ENCODE assay signal across 32 cellular contexts in genomic region chr2:19377717-19378116, GRCh38. TPM values are rescaled to one million over a fixed set of nuclear protein-coding genes. Genes with fewer than 3 reads are reported as not detected.
DNase-seq lines count a peak whose midpoint lies in the region; ATAC-seq, FAIRE-seq and TF ChIP-seq lines count a peak whose summit lies in the region.
"Had no signal": no experiment of that assay in that cellular context is flagged by ENCODE, and none has a peak within 500 bp of the region (broad histone marks: within the 10 kb centered on the region; RNA-seq: fewer than 3 reads in every experiment).

No MANE protein-coding gene starts in this region.

- H3K4me2 ChIP-seq in IMR-90 (ENCODE audit: low read depth, low read length) (no peak overlapping the region), GM12878 (ENCODE audit: control insufficient read depth, insufficient read depth) (no peak overlapping the region)

- H2AK5ac ChIP-seq in IMR-90 (ENCODE audit: low read depth, low read length), result no peak overlapping the region

- TF ChIP-seq EP300 in GM12878 (IDR thresholded peaks at IDR 0.05; ENCODE audit: borderline replicate concordance in 1 of 2, control insufficient read depth in 1 of 2, low read depth in 2 of 2, low read length in 2 of 2), result no peak

- ATAC-seq in IMR-90 (ENCODE audit: low read depth) (no peak), GM12878 (no peak), lower lobe of right lung (no peak), HG02642 (IDR thresholded peaks at IDR 0.05; ENCODE audit: poor library complexity, unreplicated experiment) (no peak)
- ATAC-seq: body of pancreas; effector memory CD8-positive, alpha-beta T cell; esophagus mucosa; gastrocnemius medialis; left ventricle myocardium superior; right cardiac atrium had no signal

- H2AFZ ChIP-seq in IMR-90 (replicated peaks; ENCODE audit: low read length, poor library complexity) (no peak overlapping the region), GM12878 (ENCODE audit: control insufficient read depth, low read depth, low read length) (no peak overlapping the region)

- H3K9ac ChIP-seq in IMR-90 (ENCODE audit: low read depth, low read length), result no peak overlapping the region
- H3K9ac ChIP-seq in GM12878 (ENCODE audit: control insufficient read depth, insufficient read depth, low read length), result no peak overlapping the region

- H3K9me3 ChIP-seq in IMR-90 (ENCODE audit: control insufficient read depth, insufficient read depth, low read length) (peaks cover 4% of the 10 kb centered on the region), GM12878 (replicated peaks; ENCODE audit: control insufficient read depth, insufficient read depth, low read length) (no peaks in the 10 kb centered on the region), lower lobe of right lung (no peaks in the 10 kb centered on the region)
- H3K9me3 ChIP-seq: body of pancreas, gastrocnemius medialis, ovary, SJCRH30, vagina had no signal

- H3K27me3 ChIP-seq in IMR-90 (ENCODE audit: control insufficient read depth, insufficient read depth, low read length) (peaks cover 28% of the 10 kb centered on the region), GM12878 (replicated peaks in 1 of 2; ENCODE audit: control insufficient read depth in 2 of 2, insufficient read depth in 2 of 2, low read length in 1 of 2) (no peaks in the 10 kb centered on the region; a peak in 1 of 4 replicates), lower lobe of right lung (ENCODE audit: low read depth) (no peaks in the 10 kb centered on the region)
- H3K27me3 ChIP-seq: body of pancreas, gastrocnemius medialis, ovary, SJCRH30, vagina had no signal

- POLR2A ChIA-PET in IMR-90 (lab: Charles Lee; ENCODE audit: unreplicated experiment), result no interaction called here
- POLR2A ChIA-PET in GM12878 (lab: Charles Lee), result no interaction called here

- SMC1A ChIA-PET in GM12878 (lab: Charles Lee; ENCODE audit: uncharacterized antibody, unreplicated experiment), result interaction anchor here (1.1 kb wide), 1 partner anchor 628 kb away, joined by 3 read pairs; no protein-coding TSS in a partner anchor

- TF ChIP-seq CTCF in GM12865 (IDR thresholded peaks at IDR 0.05; ENCODE audit: insufficient read depth, low read depth, low read length, missing control alignments), result peak; percentile 20
- TF ChIP-seq CTCF in IMR-90 (conservative IDR thresholded peaks at IDR 0.05; ENCODE audit: low read depth, low read length), result 0 out of 2 replicates have a peak, but pooled peaks have one; percentile 9
- peak in 1 of 3 experiments; percentile 12; a peak in 2 of 6 replicates for TF ChIP-seq CTCF in GM12878 (IDR thresholded peaks at IDR 0.05 in 2 of 3, conservative IDR thresholded peaks at IDR 0.05 in 1 of 3; ENCODE audit: control insufficient read depth in 2 of 3, extremely low read depth in 1 of 3, insufficient read depth in 1 of 3, low read depth in 3 of 3, low read length in 3 of 3)
- TF ChIP-seq CTCF in lower lobe of right lung (IDR thresholded peaks at IDR 0.05), result peak; percentile 6

- H3K27ac ChIP-seq in IMR-90 (ENCODE audit: insufficient read depth, low read length), result no peak overlapping the region
- no peak overlapping the region for H3K27ac ChIP-seq in GM12878 (ENCODE audit: control insufficient read depth, insufficient read depth)
- no peak overlapping the region for H3K27ac ChIP-seq in lower lobe of right lung
- H3K27ac ChIP-seq: body of pancreas, gastrocnemius medialis, ovary, SJCRH30, vagina had no signal

- H3K56ac ChIP-seq in IMR-90 (ENCODE audit: extremely low read depth, insufficient read depth, low read length), result no peak overlapping the region

- H4K91ac ChIP-seq in IMR-90 (ENCODE audit: insufficient read depth, low read depth, low read length), result no peak overlapping the region

- H2BK120ac ChIP-seq in IMR-90 (ENCODE audit: low read depth, low read length), result no peak overlapping the region

- RAD21 ChIA-PET in GM12878 (lab: Charles Lee; ENCODE audit: unreplicated experiment), result interaction anchor here (0.8 kb wide), 1 partner anchor 194 kb away, joined by 3 read pairs; no protein-coding TSS in a partner anchor

- intact Hi-C loops in IMR-90 (cut with micrococcal nuclease), result no loop called here
- intact Hi-C loops in GM12878 (cut with micrococcal nuclease; ENCODE audit: unreplicated experiment), result no loop called here
- intact Hi-C loops in lower lobe of right lung (cut with DNase I), result no loop called here

- H3K4me1 ChIP-seq in IMR-90 (ENCODE audit: control insufficient read depth, insufficient read depth, low read length) (no peaks in the 10 kb centered on the region), GM12878 (ENCODE audit: control insufficient read depth, insufficient read depth, low read length) (no peaks in the 10 kb centered on the region), lower lobe of right lung (no peaks in the 10 kb centered on the region)
- H3K4me1 ChIP-seq: body of pancreas, gastrocnemius medialis, SJCRH30, vagina had no signal

- no TSS peak for BruUV-seq in IMR-90 (replicated peaks; lab: Mats Ljungman, UMichigan)
- BruUV-seq in GM12878 (replicated peaks; lab: Mats Ljungman, UMichigan), result no TSS peak

- H2BK20ac ChIP-seq in IMR-90 (ENCODE audit: low read depth, low read length), result no peak overlapping the region

- CTCF ChIA-PET in IMR-90 (lab: Yijun Ruan, JAX), result interaction anchor here (1.4 kb wide), 1 partner anchor 8 kb away, joined by 3 read pairs; no protein-coding TSS in a partner anchor
- CTCF ChIA-PET in GM12878 (lab: Yijun Ruan, JAX), result interaction anchor here (0.8 kb wide), 1 partner anchor 14 kb away, joined by 3 read pairs; no protein-coding TSS in a partner anchor

- no peak overlapping the region for H2BK15ac ChIP-seq in IMR-90 (ENCODE audit: low read depth, low read length)

- TF ChIP-seq RAD21 in IMR-90 (IDR thresholded peaks at IDR 0.05; ENCODE audit: low read length), result peak; percentile 33
- peak; percentile 27; the same call in 1 of the 2 replicates for TF ChIP-seq RAD21 in GM12878 (IDR thresholded peaks at IDR 0.05; ENCODE audit: insufficient read depth, low read depth, low read length)

- dilution Hi-C loops in IMR-90 (cut with HindIII; ENCODE audit: low sequenced_read_pairs, unreplicated experiment), result no loop called here

- no peak for TF ChIP-seq POLR2A in IMR-90 (IDR thresholded peaks at IDR 0.05; ENCODE audit: low read depth, low read length)
- TF ChIP-seq POLR2A in GM12878 (IDR thresholded peaks at IDR 0.05; ENCODE audit: low read depth, low read length), result no peak

- no peaks in the 10 kb centered on the region for H3K79me2 ChIP-seq in GM12878 (ENCODE audit: control insufficient read depth, insufficient read depth, low read length)

- no peak overlapping the region for H4K8ac ChIP-seq in IMR-90 (ENCODE audit: low read depth in 2 of 2, low read length in 2 of 2)

- no peak for FAIRE-seq in GM12878 (lab: Jason Lieb, UNC)
- FAIRE-seq: D721Med, islet of Langerhans, RCC 7860 had no signal

- H3K23ac ChIP-seq in IMR-90 (ENCODE audit: low read depth, low read length), result no peak overlapping the region

- no peak overlapping the region for H3K4me3 ChIP-seq in GM12865 (ENCODE audit: low read depth, low read length)
- no peak overlapping the region for H3K4me3 ChIP-seq in IMR-90 (ENCODE audit: insufficient read depth, low read depth, low read length)
- H3K4me3 ChIP-seq in GM12878, result no peak overlapping the region
- no peak overlapping the region for H3K4me3 ChIP-seq in lower lobe of right lung
- H3K4me3 ChIP-seq: body of pancreas, gastrocnemius medialis, ovary, SJCRH30, vagina had no signal

- no peaks in the 10 kb centered on the region for H3K9me1 ChIP-seq in IMR-90 (ENCODE audit: insufficient read depth, low read length)

- no peak overlapping the region for H2AK9ac ChIP-seq in IMR-90 (replicated peaks; ENCODE audit: low read depth, low read length, poor library complexity)

- no peak overlapping the region for H3K14ac ChIP-seq in IMR-90 (replicated peaks; ENCODE audit: low read depth, low read length)

- in situ Hi-C loops in IMR-90 (cut with MboI; ENCODE audit: low sequenced_read_pairs) (loop anchor here (10.0 kb wide), 1 partner anchor 297 kb away; no protein-coding TSS in a partner anchor), GM12878 (cut with MboI) (no loop called here)

- no peak overlapping the region for H4K5ac ChIP-seq in IMR-90 (ENCODE audit: low read depth, low read length)

- H3K4ac ChIP-seq in IMR-90 (ENCODE audit: low read depth, low read length), result no peak overlapping the region

- no peaks in the 10 kb centered on the region for H3K36me3 ChIP-seq in IMR-90 (ENCODE audit: control insufficient read depth, insufficient read depth, low read length)
- H3K36me3 ChIP-seq in GM12878 (ENCODE audit: control insufficient read depth in 2 of 2, insufficient read depth in 2 of 2, low read length in 1 of 2), result no peaks in the 10 kb centered on the region
- H3K36me3 ChIP-seq in lower lobe of right lung, result no peaks in the 10 kb centered on the region
- H3K36me3 ChIP-seq: ovary, SJCRH30, vagina had no signal

- H3K79me1 ChIP-seq in IMR-90 (ENCODE audit: low read depth in 1 of 2, low read length in 2 of 2), result no peaks in the 10 kb centered on the region

- WGBS in IMR-90 (ENCODE audit: extremely low coverage in 2 of 2, insufficient read length in 1 of 2), 2 experiments, result no CpG with 5 or more reads among the region's 3 CpGs
- 17% methylated on average over 3 of the region's 3 CpGs for WGBS in GM12878 (ENCODE audit: insufficient coverage, insufficient replicate concordance, low lambda C conversion rate, missing lambda C conversion rate)

- H2BK5ac ChIP-seq in IMR-90 (ENCODE audit: low read depth, low read length, poor library complexity, severe bottlenecking), result no peak overlapping the region

- H3K18ac ChIP-seq in IMR-90 (ENCODE audit: low read depth, low read length), result no peak overlapping the region

- H4K20me1 ChIP-seq in IMR-90 (ENCODE audit: insufficient read depth, low read length) (no peaks in the 10 kb centered on the region), GM12878 (ENCODE audit: control insufficient read depth, insufficient read depth) (peaks cover 3% of the 10 kb centered on the region; the same call in 1 of the 2 replicates)

- DNase-seq in GM12865 (ENCODE audit: low read depth) (no peak), IMR-90 (no peak), GM12878 (ENCODE audit: low read depth, low spot score) (no peak), lower lobe of right lung (no peak), DMS153 (lab: John Stamatoyannopoulos, UW) (no peak), cerebellum (ENCODE audit: low spot score) (no peak), NCI-H345 treated with DMSO at 0.1 percent for 48 hours (lab: John Stamatoyannopoulos, UW; ENCODE audit: unreplicated experiment) (no peak)
- DNase-seq: activated CD4-positive, alpha-beta T cell treated with anti-CD3 and anti-CD28 coated beads for 4 hours; activated gamma-delta T cell treated with Interleukin-2 at 50 U/mL for 16 hours; activated T-cell treated with anti-CD3 and anti-CD28 coated beads, Interleukin-2, amount 50 U/mL, for 24 hours; body of pancreas; effector memory CD8-positive, alpha-beta T cell; EL; gastrocnemius medialis; HCEC 1CT; hypothalamus; left ventricle myocardium superior; MM.1S; NCI-H1436; NCI-H524; NK-92 treated with Interleukin-12 subunit alpha and Interleukin-12 subunit beta, amount 100 ng/mL, for 24 hours; ovary; right cardiac atrium; SJCRH30 had no signal

RNA-seq across cellular contexts. Expression of gene OSR1, which starts 19.3 kb away (rescaled TPM):
- 12.4 and 14.7 TPM in 2 replicates for total RNA-seq in IMR-90 (2012; rRNA removed)
- polyA plus RNA-seq in IMR-90 (2012; rRNA removed), result 48.0 and 51.9 TPM in 2 replicates
- 31.5 and 51.7 TPM in 2 replicates for polyA plus RNA-seq in IMR-90 (2012; cell fraction: cytosol; rRNA removed)
- 67.0 and 99.5 TPM in 2 replicates for polyA plus RNA-seq in IMR-90 (2012; cell fraction: nucleus; rRNA removed; ENCODE audit: low replicate concordance)
- not detected in 2 replicates for total RNA-seq in GM12878 (2013; cell fraction: nucleolus; rRNA removed)
- total RNA-seq in GM12878 (2014; rRNA removed), result not detected in 2 replicates
- total RNA-seq in GM12878 (2014; rRNA removed; fragmentation: Illumina TruSeq; extraction: Trizol), result not detected in 2 replicates
- total RNA-seq in GM12878 (2021), result not detected in 2 replicates
- not detected for polyA plus RNA-seq in GM12878 (2011; ENCODE audit: low read depth)
- not detected in 2 replicates for polyA plus RNA-seq in GM12878 (2011; rRNA removed)
- not detected in 2 replicates for polyA plus RNA-seq in GM12878 (2011; cell fraction: cytosol; rRNA removed)
- polyA plus RNA-seq in GM12878 (2011; cell fraction: nucleus; rRNA removed), result 0.03 and 0.07 TPM in 2 replicates
- not detected in 2 replicates for polyA plus RNA-seq in GM12878 (2012)
- not detected in 2 replicates for polyA plus RNA-seq in GM12878 (2014; fragmentation: Illumina TruSeq; extraction: Trizol)
- not detected for polyA plus RNA-seq in GM12878 (2014; fragmentation: Nextera tagmentation; extraction: Ambion mirVana)
- 0.03 TPM in 1 of 2 replicates, not detected in the other for polyA plus RNA-seq in GM12878 (2014; rRNA removed)
- not detected for polyA plus RNA-seq in GM12878 (2016; fragmentation: Nextera tagmentation; extraction: Ambion mirVana)
- polyA minus RNA-seq in GM12878 (2011; rRNA and poly(A)+ RNA removed), result not detected in 2 replicates
- not detected in 2 replicates for polyA minus RNA-seq in GM12878 (2011; cell fraction: cytosol; rRNA and poly(A)+ RNA removed)
- polyA minus RNA-seq in GM12878 (2011; cell fraction: nucleus; rRNA and poly(A)+ RNA removed), result not detected in 2 replicates
- 15.5 TPM for total RNA-seq in lower lobe of right lung
- total RNA-seq in cerebellum, result 8.7 TPM
- total RNA-seq: activated CD8-positive, alpha-beta memory T cell treated with anti-CD3 and anti-CD28 coated beads for 36 hours had no signal
- polyA plus RNA-seq: CD14-positive monocyte had no signal
